Comparison of ENCODE assay signal across 8 cellular contexts in the genomic region with DNA sequence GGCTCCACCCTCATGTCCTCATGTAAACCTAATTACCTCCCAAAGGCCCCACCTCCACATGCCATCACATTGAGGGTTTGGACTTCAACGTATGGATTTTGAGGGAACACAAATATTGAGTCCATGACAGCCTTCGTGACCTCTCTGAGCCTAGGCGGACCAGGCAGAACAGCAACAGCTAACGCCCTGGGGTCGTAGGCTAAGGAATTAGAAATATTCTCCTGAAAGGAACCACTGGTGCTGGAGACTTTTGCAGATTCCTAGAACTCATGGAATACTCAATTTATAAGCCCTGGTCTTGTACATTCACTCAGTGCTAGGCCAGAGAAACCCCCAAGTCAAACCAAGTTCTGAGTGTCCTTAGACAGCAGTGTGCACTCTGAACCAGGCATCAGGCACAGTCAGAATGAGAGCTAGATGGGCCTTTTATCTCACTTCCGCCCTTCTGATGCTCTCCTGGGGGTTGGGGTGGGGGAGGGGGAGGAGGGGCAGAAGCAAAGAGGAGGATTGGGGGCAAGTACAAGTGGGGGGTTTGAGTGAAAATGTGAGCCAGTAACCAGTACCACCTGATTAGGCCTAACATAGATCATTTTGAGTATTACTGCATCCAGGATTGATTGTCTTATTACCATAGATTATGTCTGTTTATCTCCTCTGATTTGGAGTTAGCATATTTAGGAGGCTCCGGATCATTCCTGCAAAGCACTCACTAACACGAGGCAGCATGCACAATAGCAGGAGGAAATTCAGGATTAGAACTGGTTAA.
DNase-seq lines count a peak whose midpoint lies in the region; ATAC-seq and TF ChIP-seq lines count a peak whose summit lies in the region.

No MANE protein-coding gene starts in this region.

- TF ChIP-seq POLR2A in transverse colon (IDR thresholded peaks at IDR 0.05) = no peak

- in situ Hi-C loops in transverse colon (cut with MboI; ENCODE audit: low pct_ligation_motif_present in 1 of 4, low pct_unique_long_range_greater_than_20kb in 1 of 4, low sequenced_read_pairs in 3 of 4) = loop anchor here (5.0 to 25.0 kb wide), 7 partner anchors 172 to 1322 kb away; no protein-coding TSS in a partner anchor

- no peak for TF ChIP-seq EP300 in transverse colon (IDR thresholded peaks at IDR 0.05; ENCODE audit: low read depth)

- peak overlapping the region; percentile 4 for H2AFZ ChIP-seq in fibroblast of lung (ENCODE audit: low read length)

- H3K4me2 ChIP-seq in fibroblast of lung (ENCODE audit: extremely low read depth, insufficient read depth, low read length) = peak overlapping the region; percentile 65

- no peaks in the 10 kb centered on the region for H3K27me3 ChIP-seq in fibroblast of lung (ENCODE audit: control insufficient read depth, insufficient read depth, low read length)
- no peaks in the 10 kb centered on the region for H3K27me3 ChIP-seq in transverse colon

- no peak overlapping the region for H3K9ac ChIP-seq in fibroblast of lung (ENCODE audit: insufficient read depth, low read length)

- TF ChIP-seq CTCF in GM12864 (IDR thresholded peaks at IDR 0.05; ENCODE audit: low read depth, low read length, missing control alignments) = no peak
- TF ChIP-seq CTCF in fibroblast of lung (conservative IDR thresholded peaks at IDR 0.05 in 1 of 2, IDR thresholded peaks at IDR 0.05 in 1 of 2; ENCODE audit: low read depth in 1 of 2, low read length in 2 of 2) = no peak
- TF ChIP-seq CTCF in transverse colon (IDR thresholded peaks at IDR 0.05) = no peak

- no peak overlapping the region for H3K4me3 ChIP-seq in GM12864 (ENCODE audit: low read depth, low read length)
- no peak overlapping the region for H3K4me3 ChIP-seq in fibroblast of lung (replicated peaks in 1 of 4; ENCODE audit: control extremely low read depth in 1 of 4, insufficient read depth in 1 of 4, low read depth in 3 of 4, low read length in 4 of 4)
- H3K4me3 ChIP-seq in transverse colon = no peak overlapping the region

- ATAC-seq in GM21367 (IDR thresholded peaks at IDR 0.05; ENCODE audit: unreplicated experiment) (peak; percentile 95), HG03520 (IDR thresholded peaks at IDR 0.05; ENCODE audit: unreplicated experiment) (peak; percentile 99)

- DNase-seq in GM12864 (ENCODE audit: low read depth) (peak; percentile 53), fibroblast of lung (ENCODE audit: low read depth in 2 of 2) (no peak), transverse colon (no peak), NCI-H69 (lab: John Stamatoyannopoulos, UW) (no peak), SKM-1 treated with dmso at 0.1 percent for 144 hours (lab: John Stamatoyannopoulos, UW; ENCODE audit: unreplicated experiment) (no peak), DMS79 (lab: John Stamatoyannopoulos, UW) (no peak)

- H3K36me3 ChIP-seq in fibroblast of lung (ENCODE audit: control insufficient read depth, insufficient read depth, low read length) (no peaks in the 10 kb centered on the region), transverse colon (no peaks in the 10 kb centered on the region)

- intact Hi-C loops in transverse colon (cut with DNase I; ENCODE audit: low total_unique reads) = loop anchor here (2.0 kb wide), 1 partner anchor 1312 kb away; no protein-coding TSS in a partner anchor

- H3K9me3 ChIP-seq in fibroblast of lung (ENCODE audit: control insufficient read depth, insufficient read depth, low read depth, low read length) (no peaks in the 10 kb centered on the region), transverse colon (no peaks in the 10 kb centered on the region)

- H3K4me1 ChIP-seq in fibroblast of lung (ENCODE audit: control insufficient read depth, extremely low read depth, insufficient read depth, low read length) (peaks cover 3% of the 10 kb centered on the region), transverse colon (peaks cover 0 to 7% (median 2%) of the 10 kb centered on the region in 4 donors)

- H4K20me1 ChIP-seq in fibroblast of lung (ENCODE audit: control insufficient read depth, extremely low read depth, insufficient read depth, low read length) = no peaks in the 10 kb centered on the region

- H3K27ac ChIP-seq in fibroblast of lung (ENCODE audit: insufficient read depth, low read length) (no peak overlapping the region), transverse colon (peak overlapping the region in 3 of 4 donors; percentile 4 to 34 (median 31))

- H3K79me2 ChIP-seq in fibroblast of lung (ENCODE audit: control insufficient read depth, insufficient read depth, low read length) = no peaks in the 10 kb centered on the region

- WGBS in transverse colon (ENCODE audit: low coverage in 1 of 2), 2 donors = 74% methylated on average over 7 to 8 of the region's 8 CpGs
